Comparison of ENCODE assay signal across 19 cellular contexts in genomic region chr19:48059331-48059730, GRCh38.
A peak's percentile ranks its signal among the peaks of the same experiment; 100 is the strongest.
DNase-seq lines count a peak whose midpoint lies in the region; ATAC-seq and TF ChIP-seq lines count a peak whose summit lies in the region.
"Had no signal": no experiment of that assay in that cellular context is flagged by ENCODE, and none has a peak within 500 bp of the region (broad histone marks: within the 10 kb centered on the region; RNA-seq: fewer than 3 reads in every experiment).

No MANE protein-coding gene starts in this region.

- no peaks in the 10 kb centered on the region for H3K4me1 Mint-ChIP-seq in activated naive CD4-positive, alpha-beta T cell treated with anti-CD3 and anti-CD28 coated beads, Interleukin-2, amount 10 ng/mL, durations not matched to agents 7 days and 5 days

- ATAC-seq in GM21723 (IDR thresholded peaks at IDR 0.05; ENCODE audit: unreplicated experiment) = no peak

- H3K4me1 ChIP-seq in HEK293 (ENCODE audit: control insufficient read depth, insufficient read depth, low read length) = no peaks in the 10 kb centered on the region

- POLR2A ChIA-PET in HEK293 (lab: Yijun Ruan, JAX) = no interaction called here

- no peaks in the 10 kb centered on the region for H3K9me3 ChIP-seq in HEK293 (ENCODE audit: control insufficient read depth, insufficient read depth, low read depth, low read length)
- H3K9me3 ChIP-seq: MG63 had no signal

- intact Hi-C loops in head of caudate nucleus (cut with DNase I) = no loop called here

- peaks cover 9% of the 10 kb centered on the region for H3K27me3 Mint-ChIP-seq in activated naive CD4-positive, alpha-beta T cell treated with anti-CD3 and anti-CD28 coated beads, Interleukin-2, amount 10 ng/mL, durations not matched to agents 7 days and 5 days
- H3K27me3 Mint-ChIP-seq: CD4-positive, CD25-positive, alpha-beta regulatory T cell had no signal

- H3K36me3 ChIP-seq in HEK293 (ENCODE audit: control insufficient read depth in 2 of 2, insufficient read depth in 1 of 2, low read length in 2 of 2) = no peaks in the 10 kb centered on the region
- H3K36me3 ChIP-seq: MG63 had no signal

- no peak for TF ChIP-seq CTCF in HEK293 (tag by site-specific recombination; IDR thresholded peaks at IDR 0.05)

- DNase-seq in activated naive CD4-positive, alpha-beta T cell treated with anti-CD3 and anti-CD28 coated beads, Interleukin-2, amount 10 ng/mL, durations not matched to agents 7 days and 5 days = no peak
- no peak for DNase-seq in activated naive CD4-positive, alpha-beta T cell treated with Interleukin-2 at 50 U/mL for 16 hours
- DNase-seq in Ammon's horn (ENCODE audit: low spot score) (peak; percentile 62), head of caudate nucleus (peak in 40 of 42 donors; percentile 8 to 78 (median 38)), NCI-H1436 (lab: John Stamatoyannopoulos, UW) (no peak), activated gamma-delta T cell (lab: John Stamatoyannopoulos, UW) (no peak)
- DNase-seq: CD4-positive, CD25-positive, alpha-beta regulatory T cell; EL; GF-D8; MG63; NCI-H1048; NCI-H1417 treated with DMSO at 0.1 percent for 48 hours; NCI-H187 treated with DMSO at 0.1 percent for 48 hours; NCI-H2107; NCI-H748 treated with DMSO at 0.1 percent for 48 hours; PC-9; SIG-M5 had no signal

- no peaks in the 10 kb centered on the region for H3K9me3 Mint-ChIP-seq in activated naive CD4-positive, alpha-beta T cell treated with anti-CD3 and anti-CD28 coated beads, Interleukin-2, amount 10 ng/mL, durations not matched to agents 7 days and 5 days
- H3K9me3 Mint-ChIP-seq: CD4-positive, CD25-positive, alpha-beta regulatory T cell had no signal

- H3K36me3 Mint-ChIP-seq in activated naive CD4-positive, alpha-beta T cell treated with anti-CD3 and anti-CD28 coated beads, Interleukin-2, amount 10 ng/mL, durations not matched to agents 7 days and 5 days = no peaks in the 10 kb centered on the region
- H3K36me3 Mint-ChIP-seq: CD4-positive, CD25-positive, alpha-beta regulatory T cell had no signal

- H3K4me3 Mint-ChIP-seq in activated naive CD4-positive, alpha-beta T cell treated with anti-CD3 and anti-CD28 coated beads, Interleukin-2, amount 10 ng/mL, durations not matched to agents 7 days and 5 days = no peak overlapping the region
- H3K4me3 Mint-ChIP-seq: CD4-positive, CD25-positive, alpha-beta regulatory T cell had no signal

- peak overlapping the region; percentile 2 for H3K27ac Mint-ChIP-seq in activated naive CD4-positive, alpha-beta T cell treated with anti-CD3 and anti-CD28 coated beads, Interleukin-2, amount 10 ng/mL, durations not matched to agents 7 days and 5 days
- H3K27ac Mint-ChIP-seq: CD4-positive, CD25-positive, alpha-beta regulatory T cell had no signal

- H3K27ac ChIP-seq in HEK293 (ENCODE audit: extremely low read depth, low read depth, low read length) = no peak overlapping the region
- H3K27ac ChIP-seq: PC-9 had no signal

- no peak overlapping the region for H3K4me3 ChIP-seq in HEK293 (ENCODE audit: low read depth, low read length)
- H3K4me3 ChIP-seq: MG63, PC-9 had no signal

- CTCF ChIA-PET in activated naive CD4-positive, alpha-beta T cell treated with anti-CD3 and anti-CD28 coated beads, Interleukin-2, amount 10 ng/mL, durations not matched to agents 7 days and 5 days (lab: Charles Lee) = no interaction called here
- CTCF ChIA-PET in HEK293 (lab: Yijun Ruan, JAX) = no interaction called here

TF ChIP-seq in HEK293, 187 proteins besides CTCF, POLR2A, EP300 and RAD21:
- TF ChIP-seq, protein P1, sequence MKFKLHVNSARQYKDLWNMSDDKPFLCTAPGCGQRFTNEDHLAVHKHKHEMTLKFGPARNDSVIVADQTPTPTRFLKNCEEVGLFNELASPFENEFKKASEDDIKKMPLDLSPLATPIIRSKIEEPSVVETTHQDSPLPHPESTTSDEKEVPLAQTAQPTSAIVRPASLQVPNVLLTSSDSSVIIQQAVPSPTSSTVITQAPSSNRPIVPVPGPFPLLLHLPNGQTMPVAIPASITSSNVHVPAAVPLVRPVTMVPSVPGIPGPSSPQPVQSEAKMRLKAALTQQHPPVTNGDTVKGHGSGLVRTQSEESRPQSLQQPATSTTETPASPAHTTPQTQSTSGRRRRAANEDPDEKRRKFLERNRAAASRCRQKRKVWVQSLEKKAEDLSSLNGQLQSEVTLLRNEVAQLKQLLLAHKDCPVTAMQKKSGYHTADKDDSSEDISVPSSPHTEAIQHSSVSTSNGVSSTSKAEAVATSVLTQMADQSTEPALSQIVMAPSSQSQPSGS (tag by site-specific recombination; IDR thresholded peaks at IDR 0.05; ENCODE audit: low read depth) = no peak
- TF ChIP-seq EGR2 (tag by site-specific recombination; IDR thresholded peaks at IDR 0.05; ENCODE audit: low read depth) (0 out of 2 replicates have a peak, but pooled peaks have one; percentile 28), ZFHX2 (tag by site-specific recombination; conservative IDR thresholded peaks at IDR 0.05) (peak; percentile 44), ZNF23 (tag by site-specific recombination; IDR thresholded peaks at IDR 0.05; ENCODE audit: borderline replicate concordance) (no peak), PBX3 (CRISPR knock-in tag; IDR thresholded peaks at IDR 0.05) (no peak)
- TF ChIP-seq, protein P2, sequence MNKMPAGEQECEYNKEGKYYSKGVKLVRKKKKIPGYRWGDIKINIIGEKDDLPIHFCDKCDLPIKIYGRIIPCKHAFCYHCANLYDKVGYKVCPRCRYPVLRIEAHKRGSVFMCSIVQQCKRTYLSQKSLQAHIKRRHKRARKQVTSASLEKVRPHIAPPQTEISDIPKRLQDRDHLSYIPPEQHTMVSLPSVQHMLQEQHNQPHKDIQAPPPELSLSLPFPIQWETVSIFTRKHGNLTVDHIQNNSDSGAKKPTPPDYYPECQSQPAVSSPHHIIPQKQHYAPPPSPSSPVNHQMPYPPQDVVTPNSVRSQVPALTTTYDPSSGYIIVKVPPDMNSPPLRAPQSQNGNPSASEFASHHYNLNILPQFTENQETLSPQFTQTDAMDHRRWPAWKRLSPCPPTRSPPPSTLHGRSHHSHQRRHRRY (tag by site-specific recombination; IDR thresholded peaks at IDR 0.05) = no peak

Comparison
In these comparisons a context has a peak if more than half of its experiments do, and no peak if none do; other contexts are left out.
1. DNase-seq: peak in Ammon's horn (single experiment) and head of caudate nucleus (40 of 42); none in activated naive CD4-positive, alpha-beta T cell treated with anti-CD3 and anti-CD28 coated beads, Interleukin-2, amount 10 ng/mL, durations not matched to agents 7 days and 5 days (single experiment), activated naive CD4-positive, alpha-beta T cell treated with Interleukin-2 at 50 U/mL for 16 hours (single experiment), NCI-H1436 (single experiment) and activated gamma-delta T cell (single experiment).